In genomic region chr13:65921933-65922332, GRCh38 we compare ENCODE assay signal across 20 cellular contexts.
"Had no signal": no experiment of that assay in that cellular context is flagged by ENCODE, and none has a peak within 500 bp of the region (broad histone marks: within the 10 kb centered on the region; RNA-seq: fewer than 3 reads in every experiment).

No MANE protein-coding gene starts in this region.

- H3K27ac ChIP-seq: brain microvascular endothelial cell, epithelial cell of prostate, left ventricle myocardium inferior, ovary, prostate gland, tibial artery had no signal

- H3K4me1 ChIP-seq: left ventricle myocardium inferior, prostate gland, tibial artery had no signal

- DNase-seq: activated CD4-positive, alpha-beta T cell treated with anti-CD3 and anti-CD28 coated beads for 36 hours; activated CD4-positive, alpha-beta T cell treated with anti-CD3 and anti-CD28 coated beads, Interleukin-2, amount 50 U/mL, for 48 hours; activated effector memory CD4-positive, alpha-beta T cell treated with anti-CD3 and anti-CD28 coated beads, Interleukin-2, amount 50 U/mL, for 16 hours; activated naive CD4-positive, alpha-beta T cell treated with anti-CD3 and anti-CD28 coated beads, Interleukin-2, amount 50 U/mL, for 16 hours; activated naive CD8-positive, alpha-beta T cell treated with anti-CD3 and anti-CD28 coated beads, Interleukin-2, amount 50 U/mL, for 24 hours; activated T-cell treated with anti-CD3 and anti-CD28 coated beads, Interleukin-2, amount 50 U/mL, for 72 hours; aorta; brain microvascular endothelial cell; cortex of kidney; hippocampal formation; left ventricle myocardium inferior; midbrain; natural killer cell; ovary; stimulated activated CD4-positive, alpha-beta T cell treated with anti-CD3 and anti-CD28 coated beads, Interleukin-1b, Interleukin-23, amount 100 ng/mL, for 48 hours; T-helper 9 cell; tibial artery had no signal

- H3K9me3 ChIP-seq: left ventricle myocardium inferior, ovary, prostate gland, tibial artery had no signal

- H3K27me3 ChIP-seq: brain microvascular endothelial cell, ovary, tibial artery had no signal

- H3K36me3 ChIP-seq: brain microvascular endothelial cell, left ventricle myocardium inferior, ovary, prostate gland, tibial artery had no signal

- ATAC-seq: activated CD4-positive, alpha-beta T cell treated with anti-CD3 and anti-CD28 coated beads for 36 hours; activated naive CD8-positive, alpha-beta T cell treated with anti-CD3 and anti-CD28 coated beads, Interleukin-2, amount 50 U/mL, for 24 hours; activated T-cell treated with anti-CD3 and anti-CD28 coated beads, Interleukin-2, amount 50 U/mL, for 72 hours; natural killer cell; WTC11 had no signal

- H3K4me3 ChIP-seq: left ventricle myocardium inferior, ovary, prostate gland, tibial artery had no signal
